Comparison of ENCODE assay signal across 13 cellular contexts in genomic region chr19:5245631-5246553, GRCh38.
"Had no signal": no experiment of that assay in that cellular context is flagged by ENCODE, and none has a peak within 500 bp of the region (broad histone marks: within the 10 kb centered on the region; RNA-seq: fewer than 3 reads in every experiment).

No MANE protein-coding gene starts in this region.

- H3K27me3 ChIP-seq: gastrocnemius medialis, heart left ventricle, left lung, tibial nerve, uterus had no signal

- H3K27ac Mint-ChIP-seq: activated B cell treated with CpG ODN at 0.5 μM for 24 hours; activated CD4-positive, alpha-beta T cell treated with anti-CD3 and anti-CD28 coated beads, Interleukin-2, amount 10 ng/mL, durations not matched to agents 24 days and 14 days; progenitor cell of endocrine pancreas had no signal

- ATAC-seq: gastrocnemius medialis, heart left ventricle, left lung had no signal

- DNase-seq: activated B cell treated with CpG ODN at 0.5 μM for 24 hours; activated CD4-positive, alpha-beta T cell treated with anti-CD3 and anti-CD28 coated beads, Interleukin-2, amount 10 ng/mL, durations not matched to agents 24 days and 14 days; aorta; gastrocnemius medialis; heart left ventricle; left lung; midbrain; stimulated activated naive CD4-positive, alpha-beta T cell; SW 1271; uterus had no signal

- H3K9me3 Mint-ChIP-seq: activated CD4-positive, alpha-beta T cell treated with anti-CD3 and anti-CD28 coated beads, Interleukin-2, amount 10 ng/mL, durations not matched to agents 24 days and 14 days had no signal

- H3K4me3 Mint-ChIP-seq: activated B cell treated with CpG ODN at 0.5 μM for 24 hours; activated CD4-positive, alpha-beta T cell treated with anti-CD3 and anti-CD28 coated beads, Interleukin-2, amount 10 ng/mL, durations not matched to agents 24 days and 14 days had no signal

- H3K36me3 ChIP-seq: uterus had no signal

- H3K4me3 ChIP-seq: coronary artery, gastrocnemius medialis, heart left ventricle, left lung, tibial nerve, uterus had no signal

- H3K9me3 ChIP-seq: gastrocnemius medialis, left lung, tibial nerve, uterus had no signal

- H3K4me1 Mint-ChIP-seq: activated B cell treated with CpG ODN at 0.5 μM for 24 hours had no signal

- H3K27me3 Mint-ChIP-seq: activated B cell treated with CpG ODN at 0.5 μM for 24 hours; activated CD4-positive, alpha-beta T cell treated with anti-CD3 and anti-CD28 coated beads, Interleukin-2, amount 10 ng/mL, durations not matched to agents 24 days and 14 days; progenitor cell of endocrine pancreas had no signal

- H3K4me1 ChIP-seq: heart left ventricle, left lung, tibial nerve, uterus had no signal

- H3K27ac ChIP-seq: coronary artery, gastrocnemius medialis, heart left ventricle, left lung, tibial nerve, uterus had no signal
